In genomic region chr3:130508970-130509369, GRCh38 we compare ENCODE assay signal across 22 cellular contexts. TPM values are rescaled to one million over a fixed set of nuclear protein-coding genes. Genes with fewer than 3 reads are reported as not detected.
DNase-seq lines count a peak whose midpoint lies in the region; ATAC-seq and TF ChIP-seq lines count a peak whose summit lies in the region.
"Had no signal": no experiment of that assay in that cellular context is flagged by ENCODE, and none has a peak within 500 bp of the region (broad histone marks: within the 10 kb centered on the region; RNA-seq: fewer than 3 reads in every experiment).

No MANE protein-coding gene starts in this region.

- DNase-seq in ELF-1 (ENCODE audit: low read depth, low spot score) = peak; percentile 13
- DNase-seq in left ventricle myocardium superior = peak; percentile 78
- no peak for DNase-seq in stimulated activated CD4-positive, alpha-beta T cell treated with anti-CD3 and anti-CD28 coated beads, Interleukin-15, amount 100 ng/mL, for 24 hours
- DNase-seq in activated naive CD8-positive, alpha-beta T cell treated with anti-CD3 and anti-CD28 coated beads, Interleukin-2, amount 50 U/mL, for 24 hours = no peak
- no peak for DNase-seq in activated CD4-positive, alpha-beta T cell treated with anti-CD3 and anti-CD28 coated beads for 1 hour
- DNase-seq in erythroblast (lab: John Stamatoyannopoulos, UW) = no peak
- DNase-seq: activated naive CD4-positive, alpha-beta T cell treated with anti-CD3 and anti-CD28 coated beads for 36 hours; CD8-positive, alpha-beta T cell; DMS53; GM23248; NCI-H1436 treated with DMSO at 0.1 percent for 48 hours; NCI-H446 treated with DMSO at 0.1 percent for 48 hours; psoas muscle; thyroid gland had no signal

- H3K4me3 Mint-ChIP-seq in brain = peak overlapping the region in 2 of 5 experiments; percentile 22 to 30
- H3K4me3 Mint-ChIP-seq in activated naive CD8-positive, alpha-beta T cell treated with anti-CD3 and anti-CD28 coated beads, Interleukin-2, amount 50 U/mL, for 24 hours = no peak overlapping the region
- H3K4me3 Mint-ChIP-seq: activated naive CD4-positive, alpha-beta T cell treated with anti-CD3 and anti-CD28 coated beads for 36 hours; CD8-positive, alpha-beta T cell; memory B cell; natural killer cell treated with Interleukin-12 subunit alpha and Interleukin-12 subunit beta and Interleukin-15 and Interleukin-18, amount 100 ng/mL, for 72 hours; stimulated activated effector memory CD8-positive, alpha-beta T cell treated with anti-CD3 and anti-CD28 coated beads, Interleukin-12 subunit alpha, Interleukin-12 subunit beta, amount 100 ng/mL, for 72 hours had no signal

- H3K4me1 ChIP-seq in parathyroid adenoma = peaks cover 78% of the 10 kb centered on the region
- H3K4me1 ChIP-seq: psoas muscle, thyroid gland had no signal

- intact Hi-C loops in left ventricle myocardium superior (cut with micrococcal nuclease) = no loop called here

- H3K36me3 Mint-ChIP-seq in brain = no peaks in the 10 kb centered on the region
- no peaks in the 10 kb centered on the region for H3K36me3 Mint-ChIP-seq in activated naive CD8-positive, alpha-beta T cell treated with anti-CD3 and anti-CD28 coated beads, Interleukin-2, amount 50 U/mL, for 24 hours (ENCODE audit: low read depth)
- H3K36me3 Mint-ChIP-seq: CD8-positive, alpha-beta T cell; memory B cell; natural killer cell treated with Interleukin-12 subunit alpha and Interleukin-12 subunit beta and Interleukin-15 and Interleukin-18, amount 100 ng/mL, for 72 hours; stimulated activated effector memory CD8-positive, alpha-beta T cell treated with anti-CD3 and anti-CD28 coated beads, Interleukin-12 subunit alpha, Interleukin-12 subunit beta, amount 100 ng/mL, for 72 hours had no signal

- H3K79me2 ChIP-seq in parathyroid adenoma = no peaks in the 10 kb centered on the region

- H2AFZ ChIP-seq in parathyroid adenoma = peak overlapping the region; percentile 72
- H2AFZ ChIP-seq: GM23248 had no signal

- H3K4me2 ChIP-seq in parathyroid adenoma (ENCODE audit: low read length) = no peak overlapping the region

- peaks cover 13% of the 10 kb centered on the region for H3K27me3 Mint-ChIP-seq in brain
- peaks cover 22% of the 10 kb centered on the region for H3K27me3 Mint-ChIP-seq in activated naive CD8-positive, alpha-beta T cell treated with anti-CD3 and anti-CD28 coated beads, Interleukin-2, amount 50 U/mL, for 24 hours

- peaks cover 0 to under 1% (median 0%) of the 10 kb centered on the region in 5 experiments for H3K9me3 Mint-ChIP-seq in brain
- no peaks in the 10 kb centered on the region for H3K9me3 Mint-ChIP-seq in activated naive CD8-positive, alpha-beta T cell treated with anti-CD3 and anti-CD28 coated beads, Interleukin-2, amount 50 U/mL, for 24 hours
- H3K9me3 Mint-ChIP-seq: activated naive CD4-positive, alpha-beta T cell treated with anti-CD3 and anti-CD28 coated beads for 36 hours; CD8-positive, alpha-beta T cell had no signal

- no peaks in the 10 kb centered on the region for H3K9me3 ChIP-seq in parathyroid adenoma (ENCODE audit: control insufficient read depth, low read length)
- H3K9me3 ChIP-seq: psoas muscle, thyroid gland had no signal

- peak overlapping the region; percentile 81 for H3K27ac ChIP-seq in parathyroid adenoma
- H3K27ac ChIP-seq: GM23248, psoas muscle, thyroid gland had no signal

- H3K27me3 ChIP-seq in parathyroid adenoma (ENCODE audit: control insufficient read depth, insufficient read depth, low read length) = no peaks in the 10 kb centered on the region
- H3K27me3 ChIP-seq: thyroid gland had no signal

- H3K36me3 ChIP-seq in parathyroid adenoma (ENCODE audit: control insufficient read depth, insufficient read depth, low read length) = no peaks in the 10 kb centered on the region
- H3K36me3 ChIP-seq: thyroid gland had no signal

- ATAC-seq in left ventricle myocardium superior = peak; percentile 98
- ATAC-seq in activated naive CD8-positive, alpha-beta T cell treated with anti-CD3 and anti-CD28 coated beads, Interleukin-2, amount 50 U/mL, for 24 hours = no peak
- ATAC-seq: CD8-positive, alpha-beta T cell; natural killer cell treated with Interleukin-12 subunit alpha and Interleukin-12 subunit beta and Interleukin-15 and Interleukin-18, amount 100 ng/mL, for 72 hours; psoas muscle; stimulated activated effector memory CD8-positive, alpha-beta T cell treated with anti-CD3 and anti-CD28 coated beads, Interleukin-12 subunit alpha, Interleukin-12 subunit beta, amount 100 ng/mL, for 72 hours had no signal

- TF ChIP-seq POLR2A in erythroblast (IDR thresholded peaks at IDR 0.05; ENCODE audit: low read length) = no peak

- H3K27ac Mint-ChIP-seq in brain = peak overlapping the region in 3 of 5 experiments; percentile 7 to 61 (median 27)
- H3K27ac Mint-ChIP-seq in activated naive CD8-positive, alpha-beta T cell treated with anti-CD3 and anti-CD28 coated beads, Interleukin-2, amount 50 U/mL, for 24 hours = no peak overlapping the region
- H3K27ac Mint-ChIP-seq: activated naive CD4-positive, alpha-beta T cell treated with anti-CD3 and anti-CD28 coated beads for 36 hours; CD8-positive, alpha-beta T cell; memory B cell; natural killer cell treated with Interleukin-12 subunit alpha and Interleukin-12 subunit beta and Interleukin-15 and Interleukin-18, amount 100 ng/mL, for 72 hours; stimulated activated effector memory CD8-positive, alpha-beta T cell treated with anti-CD3 and anti-CD28 coated beads, Interleukin-12 subunit alpha, Interleukin-12 subunit beta, amount 100 ng/mL, for 72 hours had no signal

- TF ChIP-seq CTCF in brain (conservative IDR thresholded peaks at IDR 0.05) (no peak), parathyroid adenoma (IDR thresholded peaks at IDR 0.05) (no peak)

- no peak overlapping the region for H3K9ac ChIP-seq in parathyroid adenoma
- H3K9ac ChIP-seq: GM23248 had no signal

- peaks cover 33% of the 10 kb centered on the region for H3K4me1 Mint-ChIP-seq in brain
- H3K4me1 Mint-ChIP-seq in activated naive CD8-positive, alpha-beta T cell treated with anti-CD3 and anti-CD28 coated beads, Interleukin-2, amount 50 U/mL, for 24 hours = no peaks in the 10 kb centered on the region
- H3K4me1 Mint-ChIP-seq: memory B cell; stimulated activated effector memory CD8-positive, alpha-beta T cell treated with anti-CD3 and anti-CD28 coated beads, Interleukin-12 subunit alpha, Interleukin-12 subunit beta, amount 100 ng/mL, for 72 hours had no signal

- no peak overlapping the region for H3K4me3 ChIP-seq in parathyroid adenoma (ENCODE audit: low read depth, low read length)
- H3K4me3 ChIP-seq: GM23248, psoas muscle, thyroid gland had no signal

RNA-seq across cellular contexts. Expression of gene COL6A6, which starts 8.0 kb away (rescaled TPM):
- not detected for polyA plus RNA-seq in brain (ENCODE audit: insufficient read depth, low read depth, low replicate concordance)
- 1.6 TPM for total RNA-seq in left ventricle myocardium superior
- total RNA-seq: activated naive CD4-positive, alpha-beta T cell treated with anti-CD3 and anti-CD28 coated beads for 36 hours; CD8-positive, alpha-beta T cell; dermis microvascular lymphatic vessel endothelial cell; epithelial cell of proximal tubule; GM23248; MCF 10A; natural killer cell treated with Interleukin-12 subunit alpha and Interleukin-12 subunit beta and Interleukin-15 and Interleukin-18, amount 100 ng/mL, for 72 hours had no signal
- polyA plus RNA-seq: GM23248 had no signal

Comparison
In these comparisons a context has a peak if more than half of its experiments do, and no peak if none do; other contexts are left out.
1. DNase-seq: peak in ELF-1 (single experiment) and left ventricle myocardium superior (single experiment); none in stimulated activated CD4-positive, alpha-beta T cell treated with anti-CD3 and anti-CD28 coated beads, Interleukin-15, amount 100 ng/mL, for 24 hours (single experiment), activated naive CD8-positive, alpha-beta T cell treated with anti-CD3 and anti-CD28 coated beads, Interleukin-2, amount 50 U/mL, for 24 hours (single experiment), activated CD4-positive, alpha-beta T cell treated with anti-CD3 and anti-CD28 coated beads for 1 hour (single experiment) and erythroblast (0 of 2).